8 cellular contexts compared by ENCODE assay signal in the genomic region with DNA sequence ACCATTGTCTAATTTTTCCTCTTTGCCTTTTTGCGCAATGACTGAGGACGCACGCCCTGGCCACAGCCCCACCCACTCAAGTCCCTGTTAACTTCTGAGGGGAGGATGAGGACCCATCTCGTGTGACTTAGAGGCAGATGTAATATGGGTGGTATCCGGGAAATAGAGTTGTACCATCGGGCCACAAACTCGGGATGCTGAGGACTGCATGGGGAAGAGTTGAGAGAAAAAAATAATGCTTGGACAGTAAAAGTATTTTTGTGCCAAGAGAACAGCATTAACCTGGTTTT. TPM values are rescaled to one million over a fixed set of nuclear protein-coding genes. Genes with fewer than 3 reads are reported as not detected.
DNase-seq lines count a peak whose midpoint lies in the region; ATAC-seq and TF ChIP-seq lines count a peak whose summit lies in the region.

No MANE protein-coding gene starts in this region.

- H3K9me3 Mint-ChIP-seq in chondrocyte (ENCODE audit: low read depth): no peaks in the 10 kb centered on the region
- H3K9me3 Mint-ChIP-seq in neural progenitor cell: peaks cover 10% of the 10 kb centered on the region

- peaks cover 11% of the 10 kb centered on the region for H3K27me3 ChIP-seq in neural progenitor cell

- H3K9ac ChIP-seq in neural progenitor cell: no peak overlapping the region

- H4K20me1 ChIP-seq in neural progenitor cell (ENCODE audit: low read depth): peaks cover 16% of the 10 kb centered on the region

- H3K9me3 ChIP-seq in neural progenitor cell (ENCODE audit: low read depth): no peaks in the 10 kb centered on the region

- H3K4me3 Mint-ChIP-seq in chondrocyte (ENCODE audit: unreplicated experiment): peak overlapping the region; percentile 98
- H3K4me3 Mint-ChIP-seq in neural progenitor cell: peak overlapping the region; percentile 99

- H3K27me3 Mint-ChIP-seq in chondrocyte (ENCODE audit: low read depth) (no peaks in the 10 kb centered on the region), neural progenitor cell (ENCODE audit: insufficient read depth, low read depth) (peaks cover 8% of the 10 kb centered on the region)

- H3K36me3 ChIP-seq in neural progenitor cell: no peaks in the 10 kb centered on the region

- H3K36me3 Mint-ChIP-seq in chondrocyte (ENCODE audit: low read depth) (no peaks in the 10 kb centered on the region), neural progenitor cell (peaks cover 11% of the 10 kb centered on the region)

- H3K4me2 ChIP-seq in neural progenitor cell: no peak overlapping the region

- H3K27ac Mint-ChIP-seq in chondrocyte (ENCODE audit: unreplicated experiment) (peak overlapping the region; percentile 98), neural progenitor cell (peak overlapping the region; percentile 81)

- TF ChIP-seq CTCF in chondrocyte (IDR thresholded peaks at IDR 0.05) (no peak), neural progenitor cell (IDR thresholded peaks at IDR 0.05) (no peak)

- H3K4me1 ChIP-seq in neural progenitor cell: peaks cover 11% of the 10 kb centered on the region

- no peak overlapping the region for H3K4me3 ChIP-seq in neural progenitor cell

- ATAC-seq in GM18511 (IDR thresholded peaks at IDR 0.05; ENCODE audit: unreplicated experiment): peak; percentile 17
- ATAC-seq in HG03442 (IDR thresholded peaks at IDR 0.05; ENCODE audit: unreplicated experiment): no peak
- no peak for ATAC-seq in esophagus mucosa

- H3K4me1 Mint-ChIP-seq in chondrocyte (ENCODE audit: low read depth) (peaks cover 31% of the 10 kb centered on the region), neural progenitor cell (peaks cover 18% of the 10 kb centered on the region)

- peak overlapping the region; percentile 66 for H2AFZ ChIP-seq in neural progenitor cell (replicated peaks)

- DNase-seq in HuH-7 (ENCODE audit: low spot score): peak; percentile 15
- no peak for DNase-seq in chondrocyte (ENCODE audit: low spot score)
- DNase-seq in neural progenitor cell (ENCODE audit: low spot score): no peak
- DNase-seq in AG08396 (ENCODE audit: low spot score): no peak
- DNase-seq in T-helper 9 cell: no peak

- no peak overlapping the region for H3K27ac ChIP-seq in neural progenitor cell

- H3F3A ChIP-seq in neural progenitor cell (ENCODE audit: low read depth): peaks cover 10% of the 10 kb centered on the region

- peaks cover 44% of the 10 kb centered on the region for H3K79me2 ChIP-seq in neural progenitor cell (ENCODE audit: low read depth)

RNA-seq across cellular contexts. Expression of gene RAD9B, which starts 0.3 kb away (rescaled TPM):
- total RNA-seq in chondrocyte (0.27 to 0.54 TPM (median 0.39 TPM) in 3 replicates), neural progenitor cell (ENCODE audit: low replicate concordance) (0.17 and 0.31 TPM in 2 replicates), esophagus mucosa (0.44 TPM)

RNA-seq across cellular contexts. Expression of gene VPS29, which starts 0.5 kb away (rescaled TPM):
- total RNA-seq in chondrocyte: 83.0 to 93.9 TPM (median 90.4 TPM) in 3 replicates
- total RNA-seq in neural progenitor cell (ENCODE audit: low replicate concordance): 69.5 and 101 TPM in 2 replicates
- total RNA-seq in esophagus mucosa: 99.6 TPM

RNA-seq across cellular contexts. Expression of gene FAM216A, which starts 33.7 kb away (rescaled TPM):
- 5.8 to 6.8 TPM (median 6.0 TPM) in 3 replicates for total RNA-seq in chondrocyte
- total RNA-seq in neural progenitor cell (ENCODE audit: low replicate concordance): 54.1 and 87.5 TPM in 2 replicates
- 2.2 TPM for total RNA-seq in esophagus mucosa

RNA-seq across cellular contexts. Expression of gene GPN3, which starts 34.3 kb away (rescaled TPM):
- 13.2 to 16.7 TPM (median 15.3 TPM) in 3 replicates for total RNA-seq in chondrocyte
- total RNA-seq in neural progenitor cell (ENCODE audit: low replicate concordance): 41.1 and 62.3 TPM in 2 replicates
- total RNA-seq in esophagus mucosa: 12.0 TPM

RNA-seq across cellular contexts. Expression of gene ARPC3, which starts 52.3 kb away (rescaled TPM):
- total RNA-seq in chondrocyte: 219 to 248 TPM (median 226 TPM) in 3 replicates
- 356 and 363 TPM in 2 replicates for total RNA-seq in neural progenitor cell (ENCODE audit: low replicate concordance)
- 289 TPM for total RNA-seq in esophagus mucosa
